ENCODE assay signal across 17 cellular contexts in genomic region chr2:19747310-19748072, GRCh38.
DNase-seq lines count a peak whose midpoint lies in the region; ATAC-seq and TF ChIP-seq lines count a peak whose summit lies in the region.
"Had no signal": no experiment of that assay in that cellular context is flagged by ENCODE, and none has a peak within 500 bp of the region (broad histone marks: within the 10 kb centered on the region; RNA-seq: fewer than 3 reads in every experiment).

No MANE protein-coding gene starts in this region.

- intact Hi-C loops in tibial artery (cut with DNase I; ENCODE audit: low total_unique reads) = loop anchor here (10.0 kb wide), 1 partner anchor 107 kb away; no protein-coding TSS in a partner anchor

- H3K4me1 Mint-ChIP-seq in activated CD4-positive, alpha-beta memory T cell treated with anti-CD3 and anti-CD28 coated beads, Interleukin-2, amount 10 ng/mL, durations not matched to agents 7 days and 5 days = no peaks in the 10 kb centered on the region

- H3K4me3 ChIP-seq in fibroblast of the aortic adventitia (ENCODE audit: low read depth, low read length) = no peak overlapping the region
- H3K4me3 ChIP-seq in lung = no peak overlapping the region
- H3K4me3 ChIP-seq in tibial artery = no peak overlapping the region

- H3K27ac Mint-ChIP-seq in activated CD4-positive, alpha-beta memory T cell treated with anti-CD3 and anti-CD28 coated beads, Interleukin-2, amount 10 ng/mL, durations not matched to agents 7 days and 5 days = no peak overlapping the region
- H3K27ac Mint-ChIP-seq: activated CD4-positive, alpha-beta memory T cell treated with anti-CD3 and anti-CD28 coated beads for 36 hours; activated naive CD8-positive, alpha-beta T cell; effector memory CD8-positive, alpha-beta T cell; mesothelial cell of epicardium; T-helper 1 cell treated with Interleukin-12 subunit alpha and Interleukin-12 subunit beta and Interleukin-4 antibody, amounts not matched to agents 30 μg/mL and 1 μg/mL, for 36 hours had no signal

- 76 to 88% methylated on average over 10 of the region's 10 CpGs for WGBS in lung, 2 donors

- H3K9me3 Mint-ChIP-seq in activated CD4-positive, alpha-beta memory T cell treated with anti-CD3 and anti-CD28 coated beads, Interleukin-2, amount 10 ng/mL, durations not matched to agents 7 days and 5 days = no peaks in the 10 kb centered on the region
- H3K9me3 Mint-ChIP-seq: activated CD4-positive, alpha-beta memory T cell treated with anti-CD3 and anti-CD28 coated beads for 36 hours; activated T-cell treated with anti-CD3 and anti-CD28 coated beads, Interleukin-2, amount 50 U/mL, for 4 hours; effector memory CD8-positive, alpha-beta T cell; mesothelial cell of epicardium; T-helper 1 cell treated with Interleukin-12 subunit alpha and Interleukin-12 subunit beta and Interleukin-4 antibody, amounts not matched to agents 30 μg/mL and 1 μg/mL, for 36 hours had no signal

- H3K4me1 ChIP-seq in lung (ENCODE audit: control insufficient read depth in 2 of 2, insufficient read depth in 2 of 2, low read length in 2 of 2) = no peaks in the 10 kb centered on the region
- peaks cover 0 to 51% (median 29%) of the 10 kb centered on the region in 4 donors for H3K4me1 ChIP-seq in tibial artery

- CTCF ChIA-PET in activated CD4-positive, alpha-beta memory T cell treated with anti-CD3 and anti-CD28 coated beads, Interleukin-2, amount 10 ng/mL, durations not matched to agents 7 days and 5 days (lab: Charles Lee) = no interaction called here

- H3K27ac ChIP-seq in lung (ENCODE audit: low read depth in 1 of 2, low read length in 1 of 2) (peak overlapping the region in 1 of 2 donors; percentile 49), tibial artery (peak overlapping the region; percentile 56 to 66)
- H3K27ac ChIP-seq: neutrophil had no signal

- H3K4me3 Mint-ChIP-seq in activated CD4-positive, alpha-beta memory T cell treated with anti-CD3 and anti-CD28 coated beads, Interleukin-2, amount 10 ng/mL, durations not matched to agents 7 days and 5 days = no peak overlapping the region
- H3K4me3 Mint-ChIP-seq: activated CD4-positive, alpha-beta memory T cell treated with anti-CD3 and anti-CD28 coated beads for 36 hours; activated naive CD8-positive, alpha-beta T cell; activated T-cell treated with anti-CD3 and anti-CD28 coated beads, Interleukin-2, amount 50 U/mL, for 4 hours; effector memory CD8-positive, alpha-beta T cell; mesothelial cell of epicardium; T-helper 1 cell treated with Interleukin-12 subunit alpha and Interleukin-12 subunit beta and Interleukin-4 antibody, amounts not matched to agents 30 μg/mL and 1 μg/mL, for 36 hours had no signal

- no peaks in the 10 kb centered on the region for H3K27me3 Mint-ChIP-seq in activated CD4-positive, alpha-beta memory T cell treated with anti-CD3 and anti-CD28 coated beads, Interleukin-2, amount 10 ng/mL, durations not matched to agents 7 days and 5 days

- POLR2A ChIA-PET in activated CD4-positive, alpha-beta memory T cell treated with anti-CD3 and anti-CD28 coated beads, Interleukin-2, amount 10 ng/mL, durations not matched to agents 7 days and 5 days (lab: Charles Lee) = no interaction called here

- H3K27me3 ChIP-seq in lung (ENCODE audit: control insufficient read depth, insufficient read depth) = no peaks in the 10 kb centered on the region
- no peaks in the 10 kb centered on the region for H3K27me3 ChIP-seq in tibial artery
- H3K27me3 ChIP-seq: neutrophil had no signal

- ATAC-seq in lung (ENCODE audit: insufficient read depth, low FRiP score) (peak; percentile 48), GM21717 (IDR thresholded peaks at IDR 0.05; ENCODE audit: unreplicated experiment) (no peak)
- ATAC-seq: activated T-cell treated with anti-CD3 and anti-CD28 coated beads, Interleukin-2, amount 50 U/mL, for 4 hours; effector memory CD8-positive, alpha-beta T cell; stimulated activated naive CD8-positive, alpha-beta T cell treated with anti-CD3 and anti-CD28 coated beads, Interleukin-15, Interleukin-2, amounts not matched to agents 100 U/mL and 50 U/mL, for 24 hours had no signal

- H3K9me3 ChIP-seq in lung (ENCODE audit: control insufficient read depth in 2 of 2, insufficient read depth in 1 of 2, low read length in 1 of 2) (no peaks in the 10 kb centered on the region), tibial artery (no peaks in the 10 kb centered on the region)
- H3K9me3 ChIP-seq: neutrophil had no signal

- H3K36me3 ChIP-seq in lung (ENCODE audit: control insufficient read depth in 2 of 2, insufficient read depth in 2 of 2, low read length in 2 of 2) (no peaks in the 10 kb centered on the region), tibial artery (no peaks in the 10 kb centered on the region)
- H3K36me3 ChIP-seq: neutrophil had no signal

- TF ChIP-seq CTCF in fibroblast of the aortic adventitia (IDR thresholded peaks at IDR 0.05; ENCODE audit: insufficient read depth, low read length) = no peak
- TF ChIP-seq CTCF in lung (IDR thresholded peaks at IDR 0.05; ENCODE audit: control extremely low read depth, extremely low read depth) = no peak
- no peak for TF ChIP-seq CTCF in tibial artery (IDR thresholded peaks at IDR 0.05)

- H3K36me3 Mint-ChIP-seq in activated CD4-positive, alpha-beta memory T cell treated with anti-CD3 and anti-CD28 coated beads, Interleukin-2, amount 10 ng/mL, durations not matched to agents 7 days and 5 days (ENCODE audit: low read depth) = no peaks in the 10 kb centered on the region
- H3K36me3 Mint-ChIP-seq: activated CD4-positive, alpha-beta memory T cell treated with anti-CD3 and anti-CD28 coated beads for 36 hours; activated naive CD8-positive, alpha-beta T cell; mesothelial cell of epicardium had no signal

- DNase-seq in LHCN-M2 (ENCODE audit: low read depth) (peak; percentile 43), fibroblast of the aortic adventitia (ENCODE audit: low read depth) (peak; percentile 46), lung (ENCODE audit: low spot score) (no peak), tibial artery (no peak), NCI-H1105 treated with DMSO at 0.1 percent for 48 hours (lab: John Stamatoyannopoulos, UW) (no peak)
- no peak for DNase-seq in activated CD4-positive, alpha-beta memory T cell treated with anti-CD3 and anti-CD28 coated beads, Interleukin-2, amount 10 ng/mL, durations not matched to agents 7 days and 5 days
- DNase-seq: activated T-cell treated with anti-CD3 and anti-CD28 coated beads, Interleukin-2, amount 50 U/mL, for 4 hours; central memory CD4-positive, alpha-beta T cell; effector memory CD8-positive, alpha-beta T cell; Kasumi-1 had no signal

Comparison
In these comparisons a context has a peak if more than half of its experiments do, and no peak if none do; other contexts are left out.
1. DNase-seq: peak in LHCN-M2 (single experiment) and fibroblast of the aortic adventitia (single experiment); none in lung (single experiment), tibial artery (0 of 2), activated CD4-positive, alpha-beta memory T cell treated with anti-CD3 and anti-CD28 coated beads, Interleukin-2, amount 10 ng/mL, durations not matched to agents 7 days and 5 days (single experiment) and NCI-H1105 treated with DMSO at 0.1 percent for 48 hours (single experiment).